In genomic region chr12:12008931-12009611, GRCh38 we compare ENCODE assay signal across 8 cellular contexts.
DNase-seq lines count a peak whose midpoint lies in the region; ATAC-seq and TF ChIP-seq lines count a peak whose summit lies in the region.

No MANE protein-coding gene starts in this region.

- H3K4me2 ChIP-seq in hepatocyte, result no peak overlapping the region

- H3K4me3 ChIP-seq in hepatocyte, result no peak overlapping the region

- peaks cover 8% of the 10 kb centered on the region for H3K9me3 Mint-ChIP-seq in stimulated activated naive CD8-positive, alpha-beta T cell treated with anti-CD3 and anti-CD28 coated beads, Interleukin-15, Interleukin-2, amounts not matched to agents 100 ng/mL and 50 ng/mL, for 24 hours

- H4K20me1 ChIP-seq in hepatocyte (ENCODE audit: insufficient read depth, poor library complexity, severe bottlenecking), result no peaks in the 10 kb centered on the region

- no peaks in the 10 kb centered on the region for H3K9me2 ChIP-seq in hepatocyte (replicated peaks; ENCODE audit: insufficient read depth)

- H2AFZ ChIP-seq in hepatocyte, result no peak overlapping the region

- peak; percentile 5 for TF ChIP-seq CTCF in hepatocyte (IDR thresholded peaks at IDR 0.05; ENCODE audit: poor library complexity)

- no peak overlapping the region for H3K27ac ChIP-seq in hepatocyte

- H3K9me3 ChIP-seq in hepatocyte (ENCODE audit: low read depth), result no peaks in the 10 kb centered on the region

- H3K36me3 Mint-ChIP-seq in stimulated activated naive CD8-positive, alpha-beta T cell treated with anti-CD3 and anti-CD28 coated beads, Interleukin-15, Interleukin-2, amounts not matched to agents 100 ng/mL and 50 ng/mL, for 24 hours (ENCODE audit: low read depth), result peaks cover 14% of the 10 kb centered on the region

- peaks cover 7% of the 10 kb centered on the region for H3K27me3 Mint-ChIP-seq in stimulated activated naive CD8-positive, alpha-beta T cell treated with anti-CD3 and anti-CD28 coated beads, Interleukin-15, Interleukin-2, amounts not matched to agents 100 ng/mL and 50 ng/mL, for 24 hours

- WGBS in hepatocyte (ENCODE audit: low lambda C conversion rate, missing lambda C conversion rate), result 62% methylated on average over 13 of the region's 13 CpGs

- H3K79me2 ChIP-seq in hepatocyte, result no peaks in the 10 kb centered on the region

- H3K4me1 Mint-ChIP-seq in stimulated activated naive CD8-positive, alpha-beta T cell treated with anti-CD3 and anti-CD28 coated beads, Interleukin-15, Interleukin-2, amounts not matched to agents 100 ng/mL and 50 ng/mL, for 24 hours (ENCODE audit: low read depth), result peaks cover 84% of the 10 kb centered on the region

- DNase-seq in CD1c-positive myeloid dendritic cell (ENCODE audit: extremely low spot score) (peak; percentile 78), NCI-H510A treated with DMSO at 0.1 percent for 48 hours (lab: John Stamatoyannopoulos, UW) (peak; percentile 92), hepatocyte (ENCODE audit: low spot score) (no peak), left lobe of liver (ENCODE audit: low spot score) (no peak)
- peak; percentile 42 for DNase-seq in activated CD8-positive, alpha-beta memory T cell treated with anti-CD3 and anti-CD28 coated beads, Interleukin-2, amount 50 U/mL, for 4 hours

- peak overlapping the region; percentile 95 for H3K27ac Mint-ChIP-seq in stimulated activated naive CD8-positive, alpha-beta T cell treated with anti-CD3 and anti-CD28 coated beads, Interleukin-15, Interleukin-2, amounts not matched to agents 100 ng/mL and 50 ng/mL, for 24 hours

- H3K4me1 ChIP-seq in hepatocyte (ENCODE audit: insufficient read depth), result peaks cover 3% of the 10 kb centered on the region

- H3K27me3 ChIP-seq in hepatocyte, result no peaks in the 10 kb centered on the region

- no peaks in the 10 kb centered on the region for H3K36me3 ChIP-seq in hepatocyte (replicated peaks; ENCODE audit: insufficient read depth, low read depth)

- ATAC-seq in GM19395 (IDR thresholded peaks at IDR 0.05; ENCODE audit: unreplicated experiment), result peak; percentile 56
- peak; percentile 34 for ATAC-seq in HG03457 (IDR thresholded peaks at IDR 0.05; ENCODE audit: unreplicated experiment)
- ATAC-seq in left lobe of liver, result no peak

- H3K4me3 Mint-ChIP-seq in stimulated activated naive CD8-positive, alpha-beta T cell treated with anti-CD3 and anti-CD28 coated beads, Interleukin-15, Interleukin-2, amounts not matched to agents 100 ng/mL and 50 ng/mL, for 24 hours, result peak overlapping the region; percentile 77

Comparison
In these comparisons a context has a peak if more than half of its experiments do, and no peak if none do; other contexts are left out.
1. DNase-seq: peak in CD1c-positive myeloid dendritic cell (single experiment), NCI-H510A treated with DMSO at 0.1 percent for 48 hours (single experiment) and activated CD8-positive, alpha-beta memory T cell treated with anti-CD3 and anti-CD28 coated beads, Interleukin-2, amount 50 U/mL, for 4 hours (single experiment); none in hepatocyte (single experiment) and left lobe of liver (single experiment).